11 cellular contexts compared by ENCODE assay signal in the genomic region with DNA sequence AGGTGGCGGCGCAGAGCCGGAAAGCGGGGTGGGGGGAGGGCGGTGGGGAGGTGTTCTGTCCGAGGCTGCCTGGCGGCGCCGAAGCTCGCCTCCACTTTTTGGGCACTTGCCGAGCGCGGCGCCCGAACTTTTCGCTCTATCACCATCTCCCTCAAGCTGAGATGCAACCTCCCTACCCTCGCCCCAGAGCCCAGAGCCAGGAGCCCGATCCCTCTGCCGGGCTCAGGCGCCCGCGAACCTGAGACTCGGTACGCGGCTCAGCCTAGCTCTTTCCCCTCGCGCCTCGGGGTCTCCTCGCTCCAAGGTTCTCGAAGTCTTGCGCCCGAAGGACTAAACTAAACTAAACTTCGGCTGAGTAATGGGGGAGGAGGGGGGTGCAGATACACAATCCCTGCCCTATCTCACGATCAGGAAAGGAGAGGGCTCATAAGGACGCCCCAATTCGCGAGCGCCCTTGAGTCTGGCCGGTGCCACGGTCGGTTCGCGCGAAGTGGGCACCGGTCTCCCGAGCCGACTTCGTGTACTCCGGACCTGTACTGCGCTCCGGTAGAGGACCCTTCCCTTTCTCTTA. TPM values are rescaled to one million over a fixed set of nuclear protein-coding genes. Genes with fewer than 3 reads are reported as not detected.
DNase-seq lines count a peak whose midpoint lies in the region; ATAC-seq and TF ChIP-seq lines count a peak whose summit lies in the region.
"Had no signal": no experiment of that assay in that cellular context is flagged by ENCODE, and none has a peak within 500 bp of the region (broad histone marks: within the 10 kb centered on the region; RNA-seq: fewer than 3 reads in every experiment).

No MANE protein-coding gene starts in this region.

- peaks cover 0 to 43% of the 10 kb centered on the region in 2 donors for H3K4me1 ChIP-seq in right atrium auricular region

- H3K4me3 ChIP-seq in right atrium auricular region = peak overlapping the region; percentile 26 to 54
- H3K4me3 ChIP-seq: K562 had no signal

- H3K36me3 ChIP-seq in right atrium auricular region = no peaks in the 10 kb centered on the region

- ATAC-seq in T-helper 17 cell = no peak
- ATAC-seq in sciatic nerve = peak; percentile 25
- ATAC-seq in HG03565 (IDR thresholded peaks at IDR 0.05; ENCODE audit: unreplicated experiment) = no peak
- ATAC-seq in GM18511 (IDR thresholded peaks at IDR 0.05; ENCODE audit: unreplicated experiment) = no peak
- ATAC-seq in HG03025 (IDR thresholded peaks at IDR 0.05; ENCODE audit: low FRiP score, unreplicated experiment) = no peak
- ATAC-seq: K562 had no signal

- DNase-seq in EL (peak; percentile 46), T-helper 17 cell (no peak), right atrium auricular region (ENCODE audit: low spot score) (no peak), sciatic nerve (ENCODE audit: low spot score) (no peak)
- no peak for DNase-seq in activated CD4-positive, alpha-beta memory T cell treated with anti-CD3 and anti-CD28 coated beads for 36 hours
- DNase-seq: activated CD4-positive, alpha-beta T cell treated with anti-CD3 and anti-CD28 coated beads, Interleukin-2, amount 50 U/mL, for 4 hours had no signal

- intact Hi-C loops in sciatic nerve (cut with DNase I) = no loop called here
- intact Hi-C loops in activated CD4-positive, alpha-beta memory T cell treated with anti-CD3 and anti-CD28 coated beads for 36 hours (cut with micrococcal nuclease) = no loop called here

- peaks cover 6% of the 10 kb centered on the region for H3K36me3 Mint-ChIP-seq in T-helper 17 cell (ENCODE audit: low read depth)
- peaks cover 4% of the 10 kb centered on the region for H3K36me3 Mint-ChIP-seq in activated CD4-positive, alpha-beta memory T cell treated with anti-CD3 and anti-CD28 coated beads for 36 hours

- no peak overlapping the region for H3K27ac Mint-ChIP-seq in T-helper 17 cell
- H3K27ac Mint-ChIP-seq in activated CD4-positive, alpha-beta memory T cell treated with anti-CD3 and anti-CD28 coated beads for 36 hours = no peak overlapping the region
- H3K27ac Mint-ChIP-seq: memory B cell had no signal

- peaks cover 17 to 47% of the 10 kb centered on the region in 2 donors for H3K27me3 ChIP-seq in right atrium auricular region

- POLR2A ChIA-PET in activated CD4-positive, alpha-beta memory T cell treated with anti-CD3 and anti-CD28 coated beads for 36 hours (lab: Charles Lee) = no interaction called here

- no peaks in the 10 kb centered on the region for H3K9me3 Mint-ChIP-seq in activated CD4-positive, alpha-beta memory T cell treated with anti-CD3 and anti-CD28 coated beads for 36 hours

- TF ChIP-seq CTCF in right atrium auricular region (IDR thresholded peaks at IDR 0.05) = no peak

- H3K4me1 Mint-ChIP-seq in T-helper 17 cell = peaks cover 5% of the 10 kb centered on the region
- peaks cover 13% of the 10 kb centered on the region for H3K4me1 Mint-ChIP-seq in activated CD4-positive, alpha-beta memory T cell treated with anti-CD3 and anti-CD28 coated beads for 36 hours (ENCODE audit: low read depth)

- H3K9me3 ChIP-seq in T-helper 17 cell (ENCODE audit: control insufficient read depth, low read length, poor library complexity, severe bottlenecking) = no peaks in the 10 kb centered on the region
- no peaks in the 10 kb centered on the region for H3K9me3 ChIP-seq in right atrium auricular region

- CTCF ChIA-PET in activated CD4-positive, alpha-beta memory T cell treated with anti-CD3 and anti-CD28 coated beads for 36 hours (lab: Charles Lee) = no interaction called here

- no peak overlapping the region for H3K27ac ChIP-seq in right atrium auricular region

- peaks cover 64% of the 10 kb centered on the region for H3K27me3 Mint-ChIP-seq in T-helper 17 cell
- peaks cover 72% of the 10 kb centered on the region for H3K27me3 Mint-ChIP-seq in activated CD4-positive, alpha-beta memory T cell treated with anti-CD3 and anti-CD28 coated beads for 36 hours

- peak overlapping the region; percentile 28 for H3K4me3 Mint-ChIP-seq in T-helper 17 cell
- no peak overlapping the region for H3K4me3 Mint-ChIP-seq in activated CD4-positive, alpha-beta memory T cell treated with anti-CD3 and anti-CD28 coated beads for 36 hours
- H3K4me3 Mint-ChIP-seq: memory B cell had no signal

RNA-seq across cellular contexts. Expression of gene SALL1, which starts 1.7 kb away (rescaled TPM):
- total RNA-seq in T-helper 17 cell = not detected
- total RNA-seq in right atrium auricular region = 1 to 10 TPM; 1.3 to 6.9 TPM
- 0.98 TPM for total RNA-seq in sciatic nerve
- total RNA-seq in activated CD4-positive, alpha-beta memory T cell treated with anti-CD3 and anti-CD28 coated beads for 36 hours = not detected
- total RNA-seq: K562 had no signal
